Comparison of ENCODE assay signal across 10 cellular contexts in genomic region chr18:9139400-9140039, GRCh38. TPM values are rescaled to one million over a fixed set of nuclear protein-coding genes. Genes with fewer than 3 reads are reported as not detected.
DNase-seq lines count a peak whose midpoint lies in the region; ATAC-seq, FAIRE-seq and TF ChIP-seq lines count a peak whose summit lies in the region.
"Had no signal": no experiment of that assay in that cellular context is flagged by ENCODE, and none has a peak within 500 bp of the region (broad histone marks: within the 10 kb centered on the region; RNA-seq: fewer than 3 reads in every experiment).

No MANE protein-coding gene starts in this region.

- no peak for ATAC-seq in activated CD8-positive, alpha-beta T cell treated with anti-CD3 and anti-CD28 coated beads, Interleukin-2, amount 10 ng/mL, durations not matched to agents 7 days and 5 days
- ATAC-seq in thoracic aorta (ENCODE audit: insufficient number of reproducible peaks, low FRiP score, low read depth) (no peak), HG02884 (IDR thresholded peaks at IDR 0.05; ENCODE audit: unreplicated experiment) (no peak), GM19035 (IDR thresholded peaks at IDR 0.05; ENCODE audit: unreplicated experiment) (no peak)

- TF ChIP-seq CTCF in kidney (IDR thresholded peaks at IDR 0.05; ENCODE audit: borderline replicate concordance, extremely low read depth, insufficient read depth) = no peak
- no peak for TF ChIP-seq CTCF in thoracic aorta (IDR thresholded peaks at IDR 0.05)

- FAIRE-seq in kidney (lab: Jason Lieb, UNC) = no peak

- intact Hi-C loops in kidney (cut with DNase I) = no loop called here

- H3K27me3 ChIP-seq in thoracic aorta (replicated peaks; ENCODE audit: insufficient read depth) = no peaks in the 10 kb centered on the region

- peak overlapping the region; percentile 7 to 11 for H3K9ac ChIP-seq in kidney (ENCODE audit: low read length in 2 of 2)

- peaks cover 68% of the 10 kb centered on the region for H3K4me1 Mint-ChIP-seq in activated T-cell treated with anti-CD3 and anti-CD28 coated beads, Interleukin-2, amount 50 U/mL, for 24 hours (ENCODE audit: low read depth)
- H3K4me1 Mint-ChIP-seq in activated CD8-positive, alpha-beta T cell treated with anti-CD3 and anti-CD28 coated beads, Interleukin-2, amount 10 ng/mL, durations not matched to agents 7 days and 5 days (ENCODE audit: low read depth) = peaks cover 71% of the 10 kb centered on the region

- H3K9me3 Mint-ChIP-seq in activated T-cell treated with anti-CD3 and anti-CD28 coated beads, Interleukin-2, amount 50 U/mL, for 24 hours = no peaks in the 10 kb centered on the region
- H3K9me3 Mint-ChIP-seq in activated CD8-positive, alpha-beta T cell treated with anti-CD3 and anti-CD28 coated beads, Interleukin-2, amount 10 ng/mL, durations not matched to agents 7 days and 5 days (ENCODE audit: insufficient read depth) = no peaks in the 10 kb centered on the region

- peak overlapping the region; percentile 88 for H3K4me3 Mint-ChIP-seq in activated T-cell treated with anti-CD3 and anti-CD28 coated beads, Interleukin-2, amount 50 U/mL, for 24 hours
- peak overlapping the region; percentile 73 for H3K4me3 Mint-ChIP-seq in activated CD8-positive, alpha-beta T cell treated with anti-CD3 and anti-CD28 coated beads, Interleukin-2, amount 10 ng/mL, durations not matched to agents 7 days and 5 days

- peak overlapping the region; percentile 22 to 26 for H3K4me3 ChIP-seq in kidney (ENCODE audit: low read length in 2 of 2)
- peak overlapping the region; percentile 88 for H3K4me3 ChIP-seq in thoracic aorta

- POLR2A ChIA-PET in activated CD8-positive, alpha-beta T cell treated with anti-CD3 and anti-CD28 coated beads, Interleukin-2, amount 10 ng/mL, durations not matched to agents 7 days and 5 days (lab: Charles Lee) = interaction anchor here (0.9 to 10.9 kb wide), 6 partner anchors 8 to 57 kb away, joined by 3 to 230 read pairs (median 14); partner anchors contain the start of gene NDUFV2

- no peak overlapping the region for H3K27ac ChIP-seq in kidney (ENCODE audit: low read depth in 2 of 2, low read length in 2 of 2)
- H3K27ac ChIP-seq in thoracic aorta = no peak overlapping the region

- DNase-seq in activated T-cell treated with anti-CD3 and anti-CD28 coated beads, Interleukin-2, amount 50 U/mL, for 24 hours = no peak
- DNase-seq in activated T-cell treated with anti-CD3 and anti-CD28 coated beads, Interleukin-2, amount 50 U/mL, for 48 hours = no peak
- DNase-seq in activated CD8-positive, alpha-beta T cell treated with anti-CD3 and anti-CD28 coated beads, Interleukin-2, amount 10 ng/mL, durations not matched to agents 7 days and 5 days = no peak
- DNase-seq in kidney = no peak
- DNase-seq in thoracic aorta (ENCODE audit: low spot score) = no peak
- DNase-seq in superior temporal gyrus (ENCODE audit: extremely low spot score) = no peak
- DNase-seq: SHP77; stimulated activated CD4-positive, alpha-beta T cell treated with anti-CD3 and anti-CD28 coated beads, Interleukin-2, amount 100 ng/mL, for 48 hours had no signal

- H3K36me3 ChIP-seq in kidney (ENCODE audit: control insufficient read depth in 1 of 2, insufficient read depth in 2 of 2, low read length in 2 of 2) (no peaks in the 10 kb centered on the region), thoracic aorta (no peaks in the 10 kb centered on the region)

- H3K9me3 ChIP-seq in kidney (ENCODE audit: control insufficient read depth in 1 of 2, low read length in 2 of 2) (no peaks in the 10 kb centered on the region), thoracic aorta (no peaks in the 10 kb centered on the region)

- no peaks in the 10 kb centered on the region for H3K27me3 Mint-ChIP-seq in activated T-cell treated with anti-CD3 and anti-CD28 coated beads, Interleukin-2, amount 50 U/mL, for 24 hours
- no peaks in the 10 kb centered on the region for H3K27me3 Mint-ChIP-seq in activated CD8-positive, alpha-beta T cell treated with anti-CD3 and anti-CD28 coated beads, Interleukin-2, amount 10 ng/mL, durations not matched to agents 7 days and 5 days (ENCODE audit: low read depth)

- H3K4me1 ChIP-seq in kidney (ENCODE audit: control insufficient read depth in 1 of 2, insufficient read depth in 1 of 2, low read depth in 1 of 2, low read length in 2 of 2) (peaks cover 11 to 18% of the 10 kb centered on the region in 2 donors), thoracic aorta (ENCODE audit: control insufficient read depth in 1 of 2, low read depth in 2 of 2) (peaks cover 50 to 63% of the 10 kb centered on the region in 2 donors)

- H3K36me3 Mint-ChIP-seq in activated T-cell treated with anti-CD3 and anti-CD28 coated beads, Interleukin-2, amount 50 U/mL, for 24 hours (ENCODE audit: low read depth) = peaks cover 60% of the 10 kb centered on the region
- peaks cover 44% of the 10 kb centered on the region for H3K36me3 Mint-ChIP-seq in activated CD8-positive, alpha-beta T cell treated with anti-CD3 and anti-CD28 coated beads, Interleukin-2, amount 10 ng/mL, durations not matched to agents 7 days and 5 days (ENCODE audit: low read depth)

- peak overlapping the region; percentile 98 for H3K27ac Mint-ChIP-seq in activated T-cell treated with anti-CD3 and anti-CD28 coated beads, Interleukin-2, amount 50 U/mL, for 24 hours
- H3K27ac Mint-ChIP-seq in activated CD8-positive, alpha-beta T cell treated with anti-CD3 and anti-CD28 coated beads, Interleukin-2, amount 10 ng/mL, durations not matched to agents 7 days and 5 days = peak overlapping the region; percentile 83

- CTCF ChIA-PET in activated CD8-positive, alpha-beta T cell treated with anti-CD3 and anti-CD28 coated beads, Interleukin-2, amount 10 ng/mL, durations not matched to agents 7 days and 5 days (lab: Charles Lee) = interaction anchor here (0.7 to 7.0 kb wide), 7 partner anchors 30 to 151 kb away, joined by 3 to 49 read pairs (median 9); partner anchors contain the start of gene NDUFV2

RNA-seq across cellular contexts. Expression of gene ANKRD12, which starts 2.9 kb away (rescaled TPM):
- 10 to 100 TPM; 60.8 to 68.9 TPM for total RNA-seq in activated CD8-positive, alpha-beta T cell treated with anti-CD3 and anti-CD28 coated beads, Interleukin-2, amount 10 ng/mL, durations not matched to agents 7 days and 5 days
- total RNA-seq in kidney (81.8 TPM), thoracic aorta (10 to 100 TPM; 35.6 to 70.3 TPM)
- 3.9 TPM for polyA plus RNA-seq in kidney (ENCODE audit: insufficient read depth, low read depth, low replicate concordance)

RNA-seq across cellular contexts. Expression of gene NDUFV2, which starts 37.0 kb away (rescaled TPM):
- 100 to 1,000 TPM; 200 to 206 TPM for total RNA-seq in activated CD8-positive, alpha-beta T cell treated with anti-CD3 and anti-CD28 coated beads, Interleukin-2, amount 10 ng/mL, durations not matched to agents 7 days and 5 days
- total RNA-seq in kidney (131 TPM), thoracic aorta (10 to 100 TPM; 44.0 to 94.9 TPM)
- polyA plus RNA-seq in kidney (ENCODE audit: insufficient read depth, low read depth, low replicate concordance) = 391 TPM
